Comparison of ENCODE assay signal across 8 cellular contexts in the genomic region with DNA sequence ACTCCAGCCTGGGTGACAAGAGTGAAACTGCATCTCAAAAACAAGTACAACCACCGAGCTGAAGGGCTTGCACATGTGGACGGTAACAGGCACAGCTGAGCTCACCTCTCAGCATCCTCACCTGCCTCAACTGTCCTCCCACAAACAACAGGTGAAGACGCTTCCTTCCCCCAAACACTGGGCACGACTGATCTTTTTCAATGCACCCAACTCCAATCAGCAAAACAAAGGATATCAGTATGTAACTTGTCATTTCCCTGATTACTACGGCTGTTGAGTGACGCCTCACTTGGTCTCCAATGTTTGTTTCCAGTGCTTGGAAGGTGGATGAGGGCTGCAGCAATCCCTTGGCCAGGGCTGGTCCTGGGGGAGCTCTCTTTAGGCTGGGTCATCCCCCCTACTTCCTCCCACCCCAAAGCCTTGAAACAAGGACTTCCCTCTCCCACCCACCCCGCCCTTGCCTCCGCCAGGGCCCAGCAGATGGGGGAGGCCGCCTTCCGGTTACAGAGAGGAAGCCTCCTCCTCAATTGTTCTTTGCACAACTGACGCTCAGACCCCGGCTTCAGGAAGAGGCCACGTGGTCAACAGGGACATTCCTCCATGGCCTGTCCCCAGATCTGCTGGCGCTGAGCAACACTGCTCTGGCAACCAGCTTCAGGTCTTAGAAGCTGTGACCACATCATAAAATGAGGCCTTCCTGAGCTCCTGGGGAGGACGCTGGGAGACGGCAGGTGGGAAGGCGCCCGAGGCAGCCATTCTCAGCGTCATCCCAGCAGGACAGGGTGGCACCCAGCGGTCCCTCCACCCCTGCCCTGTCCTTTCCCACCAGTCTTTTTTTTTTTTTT. TPM values are rescaled to one million over a fixed set of nuclear protein-coding genes. Genes with fewer than 3 reads are reported as not detected.
DNase-seq lines count a peak whose midpoint lies in the region; ATAC-seq and TF ChIP-seq lines count a peak whose summit lies in the region.

No MANE protein-coding gene starts in this region.

- H3K27ac ChIP-seq in OCI-LY7 (ENCODE audit: low read depth, low read length, poor library complexity, severe bottlenecking) = peak overlapping the region; percentile 98

- H3K36me3 ChIP-seq in OCI-LY7 (ENCODE audit: insufficient read depth, low read length) = peaks cover 26% of the 10 kb centered on the region

- peak overlapping the region; percentile 56 for H3K4me3 ChIP-seq in OCI-LY7 (ENCODE audit: low read depth, low read length, poor library complexity, severe bottlenecking)

- POLR2A ChIA-PET in OCI-LY7 (lab: Charles Lee) = interaction anchor here (0.7 to 7.9 kb wide), 4 partner anchors 11 to 462 kb away, joined by 3 to 132 read pairs (median 4); no protein-coding TSS in a partner anchor

- peak overlapping the region; percentile 74 for H3K4me2 ChIP-seq in OCI-LY7 (ENCODE audit: low read length)

- no TSS peak for BruUV-seq in OCI-LY7 (replicated peaks; lab: Mats Ljungman, UMichigan)

- peaks cover 100% of the 10 kb centered on the region for H3K79me2 ChIP-seq in OCI-LY7 (ENCODE audit: insufficient read depth, low read depth, low read length)

- H3K4me3 Mint-ChIP-seq in natural killer cell treated with Interleukin-12 subunit alpha and Interleukin-12 subunit beta and Interleukin-15 and Interleukin-18, amount 100 ng/mL, for 72 hours = peak overlapping the region; percentile 90

- H3K9me3 Mint-ChIP-seq in natural killer cell treated with Interleukin-12 subunit alpha and Interleukin-12 subunit beta and Interleukin-15 and Interleukin-18, amount 100 ng/mL, for 72 hours = no peaks in the 10 kb centered on the region

- H4K20me1 ChIP-seq in OCI-LY7 (ENCODE audit: insufficient read depth, low read length) = no peaks in the 10 kb centered on the region

- H3K4me1 ChIP-seq in OCI-LY7 (ENCODE audit: insufficient read depth, low read length, poor library complexity, severe bottlenecking) = peaks cover 87% of the 10 kb centered on the region

- no peaks in the 10 kb centered on the region for H3K9me2 ChIP-seq in OCI-LY7 (ENCODE audit: insufficient read depth, low read length)

- CTCF ChIA-PET in OCI-LY7 (lab: Charles Lee; ENCODE audit: unreplicated experiment) = interaction anchor here (1.0 kb wide), 1 partner anchor 14 kb away, joined by 3 read pairs; no protein-coding TSS in a partner anchor

- H3K9me3 ChIP-seq in OCI-LY7 (ENCODE audit: low read length) = no peaks in the 10 kb centered on the region

- peak overlapping the region; percentile 82 to 98 for H3K27ac Mint-ChIP-seq in natural killer cell treated with Interleukin-12 subunit alpha and Interleukin-12 subunit beta and Interleukin-15 and Interleukin-18, amount 100 ng/mL, for 72 hours

- DNase-seq in CMK (ENCODE audit: low read depth) (peak; percentile 62), OCI-LY7 (ENCODE audit: low spot score) (peak; percentile 63), dermis microvascular lymphatic vessel endothelial cell (ENCODE audit: low read depth in 2 of 2) (peak; percentile 43 to 77), NCI-H2171 (lab: John Stamatoyannopoulos, UW) (no peak)
- DNase-seq in natural killer cell treated with Interleukin-12 subunit alpha and Interleukin-12 subunit beta and Interleukin-15 and Interleukin-18, amount 100 ng/mL, for 72 hours (ENCODE audit: low spot score) = peak; percentile 85
- DNase-seq in NK-92 treated with Interleukin-12 subunit alpha and Interleukin-12 subunit beta, amount 100 ng/mL, for 24 hours (lab: John Stamatoyannopoulos, UW) = no peak

- no peaks in the 10 kb centered on the region for H3K36me3 Mint-ChIP-seq in natural killer cell treated with Interleukin-12 subunit alpha and Interleukin-12 subunit beta and Interleukin-15 and Interleukin-18, amount 100 ng/mL, for 72 hours

- peak; percentile 48 to 70 for ATAC-seq in natural killer cell treated with Interleukin-12 subunit alpha and Interleukin-12 subunit beta and Interleukin-15 and Interleukin-18, amount 100 ng/mL, for 72 hours
- ATAC-seq in GM21381 (IDR thresholded peaks at IDR 0.05; ENCODE audit: unreplicated experiment) = no peak
- ATAC-seq in HG03342 (IDR thresholded peaks at IDR 0.05; ENCODE audit: unreplicated experiment) = no peak

- TF ChIP-seq CTCF in OCI-LY7 (conservative IDR thresholded peaks at IDR 0.05; ENCODE audit: low read length) = no peak

- H3K4me1 Mint-ChIP-seq in natural killer cell treated with Interleukin-12 subunit alpha and Interleukin-12 subunit beta and Interleukin-15 and Interleukin-18, amount 100 ng/mL, for 72 hours (ENCODE audit: low read depth in 2 of 2) = peaks cover 52 to 54% of the 10 kb centered on the region in 2 donors

- H3K27me3 Mint-ChIP-seq in natural killer cell treated with Interleukin-12 subunit alpha and Interleukin-12 subunit beta and Interleukin-15 and Interleukin-18, amount 100 ng/mL, for 72 hours = no peaks in the 10 kb centered on the region

- intact Hi-C loops in OCI-LY7 (cut with micrococcal nuclease; ENCODE audit: unreplicated experiment) = loop anchor here (10.0 kb wide), 1 partner anchor 404 kb away; no protein-coding TSS in a partner anchor

- no peak overlapping the region for H2AFZ ChIP-seq in OCI-LY7 (ENCODE audit: low read length)

RNA-seq across cellular contexts. Expression of a gene that starts 5.9 kb away (rescaled TPM):
- 17.8 and 25.0 TPM in 2 replicates for total RNA-seq in OCI-LY7 (2014; rRNA removed; shearing (Covaris generic))
- total RNA-seq in OCI-LY7 (2022) (35.0 and 38.4 TPM in 2 replicates), dermis microvascular lymphatic vessel endothelial cell (3.3 and 4.0 TPM in 2 replicates)
- 10 to 100 TPM; 46.2 to 53.3 TPM for total RNA-seq in natural killer cell treated with Interleukin-12 subunit alpha and Interleukin-12 subunit beta and Interleukin-15 and Interleukin-18, amount 100 ng/mL, for 72 hours

RNA-seq across cellular contexts. Expression of a gene that starts 19.1 kb away (rescaled TPM):
- 0.16 and 0.46 TPM in 2 replicates for total RNA-seq in OCI-LY7 (2014; rRNA removed; shearing (Covaris generic))
- total RNA-seq in OCI-LY7 (2022) (0.11 and 0.28 TPM in 2 replicates), dermis microvascular lymphatic vessel endothelial cell (1.9 and 2.3 TPM in 2 replicates)
- under 1 TPM in 1 of 2 donors, not detected in 1; 0.74 TPM for total RNA-seq in natural killer cell treated with Interleukin-12 subunit alpha and Interleukin-12 subunit beta and Interleukin-15 and Interleukin-18, amount 100 ng/mL, for 72 hours

Comparison
In these comparisons a context has a peak if more than half of its experiments do, and no peak if none do; other contexts are left out.
1. DNase-seq: peak in CMK (single experiment), OCI-LY7 (single experiment), dermis microvascular lymphatic vessel endothelial cell (2 of 2) and natural killer cell treated with Interleukin-12 subunit alpha and Interleukin-12 subunit beta and Interleukin-15 and Interleukin-18, amount 100 ng/mL, for 72 hours (single experiment); none in NK-92 treated with Interleukin-12 subunit alpha and Interleukin-12 subunit beta, amount 100 ng/mL, for 24 hours (single experiment) and NCI-H2171 (single experiment).
2. ATAC-seq: peak in natural killer cell treated with Interleukin-12 subunit alpha and Interleukin-12 subunit beta and Interleukin-15 and Interleukin-18, amount 100 ng/mL, for 72 hours (2 of 2); none in GM21381 (single experiment) and HG03342 (single experiment).